ENCODE assay signal across 19 cellular contexts in genomic region chr14:99691111-99691885, GRCh38. TPM values are rescaled to one million over a fixed set of nuclear protein-coding genes. Genes with fewer than 3 reads are reported as not detected.
DNase-seq lines count a peak whose midpoint lies in the region; ATAC-seq and TF ChIP-seq lines count a peak whose summit lies in the region.
"Had no signal": no experiment of that assay in that cellular context is flagged by ENCODE, and none has a peak within 500 bp of the region (broad histone marks: within the 10 kb centered on the region; RNA-seq: fewer than 3 reads in every experiment).

No MANE protein-coding gene starts in this region.

- H3K4me3 Mint-ChIP-seq in nephron progenitor cell = no peak overlapping the region
- H3K4me3 Mint-ChIP-seq: IgD-negative memory B cell had no signal

- peak; percentile 13 for DNase-seq in activated CD8-positive, alpha-beta memory T cell treated with anti-CD3 and anti-CD28 coated beads, Interleukin-2, amount 50 U/mL, for 48 hours
- DNase-seq in activated CD8-positive, alpha-beta memory T cell treated with anti-CD3 and anti-CD28 coated beads, Interleukin-2, amount 50 U/mL, for 4 hours = no peak
- DNase-seq in ecto neural progenitor cell (ENCODE audit: low spot score) (peak; percentile 28), nephron progenitor cell (no peak), dermis blood vessel endothelial cell (no peak), SK-N-DZ (ENCODE audit: low spot score) (no peak)
- DNase-seq: CD4-positive, CD25-positive, alpha-beta regulatory T cell; H7; NCI-H1048; NCI-H1417 treated with DMSO at 0.1 percent for 48 hours; NCI-H1694 treated with DMSO at 0.1 percent for 48 hours; NCI-H2081; NCI-H2227 treated with DMSO at 0.1 percent for 48 hours; NCI-H526 treated with DMSO at 0.1 percent for 48 hours; PC-9; Right ventricle myocardium superior had no signal

- H3K9me3 Mint-ChIP-seq in nephron progenitor cell = peaks cover 4% of the 10 kb centered on the region

- TF ChIP-seq CTCF in nephron progenitor cell (IDR thresholded peaks at IDR 0.05) = no peak

- peaks cover 11% of the 10 kb centered on the region for H3K4me1 Mint-ChIP-seq in nephron progenitor cell

- no peaks in the 10 kb centered on the region for H3K36me3 Mint-ChIP-seq in nephron progenitor cell (ENCODE audit: low read depth)
- H3K36me3 Mint-ChIP-seq: CD4-positive, CD25-positive, alpha-beta regulatory T cell had no signal

- no peak for ATAC-seq in HG03175 (IDR thresholded peaks at IDR 0.05; ENCODE audit: unreplicated experiment)

- peak overlapping the region; percentile 17 for H3K27ac Mint-ChIP-seq in nephron progenitor cell
- H3K27ac Mint-ChIP-seq: IgD-negative memory B cell had no signal

- peaks cover 74% of the 10 kb centered on the region for H3K27me3 Mint-ChIP-seq in nephron progenitor cell (ENCODE audit: low read depth, poor library complexity)

RNA-seq across cellular contexts. Expression of gene CYP46A1, which starts 7.2 kb away (rescaled TPM):
- under 0.01 and 0.14 TPM in 2 replicates for total RNA-seq in dermis blood vessel endothelial cell
- polyA plus RNA-seq in SK-N-DZ (2014; cell fraction: cytosol; rRNA removed) = 0.06 TPM in 1 of 2 replicates, not detected in the other
- 0.05 TPM in 1 of 2 replicates, not detected in the other for polyA plus RNA-seq in SK-N-DZ (2014; cell fraction: nucleus; rRNA removed)
- total RNA-seq: CD4-positive, CD25-positive, alpha-beta regulatory T cell; PC-9; RPMI7951 had no signal
- polyA plus RNA-seq: CD4-positive, CD25-positive, alpha-beta regulatory T cell; IgD-negative memory B cell had no signal

RNA-seq across cellular contexts. Expression of gene HHIPL1, which starts 46.4 kb away (rescaled TPM):
- total RNA-seq in dermis blood vessel endothelial cell = 1.7 and 4.1 TPM in 2 replicates
- not detected in 2 replicates for polyA plus RNA-seq in SK-N-DZ (2014; cell fraction: cytosol; rRNA removed)
- polyA plus RNA-seq in SK-N-DZ (2014; cell fraction: nucleus; rRNA removed) = not detected in 2 replicates
- total RNA-seq: CD4-positive, CD25-positive, alpha-beta regulatory T cell had no signal

Comparison
In these comparisons a context has a peak if more than half of its experiments do, and no peak if none do; other contexts are left out.
1. DNase-seq: peak in activated CD8-positive, alpha-beta memory T cell treated with anti-CD3 and anti-CD28 coated beads, Interleukin-2, amount 50 U/mL, for 48 hours (single experiment) and ecto neural progenitor cell (single experiment); none in activated CD8-positive, alpha-beta memory T cell treated with anti-CD3 and anti-CD28 coated beads, Interleukin-2, amount 50 U/mL, for 4 hours (single experiment), nephron progenitor cell (single experiment), dermis blood vessel endothelial cell (single experiment) and SK-N-DZ (single experiment).